In the genomic region with DNA sequence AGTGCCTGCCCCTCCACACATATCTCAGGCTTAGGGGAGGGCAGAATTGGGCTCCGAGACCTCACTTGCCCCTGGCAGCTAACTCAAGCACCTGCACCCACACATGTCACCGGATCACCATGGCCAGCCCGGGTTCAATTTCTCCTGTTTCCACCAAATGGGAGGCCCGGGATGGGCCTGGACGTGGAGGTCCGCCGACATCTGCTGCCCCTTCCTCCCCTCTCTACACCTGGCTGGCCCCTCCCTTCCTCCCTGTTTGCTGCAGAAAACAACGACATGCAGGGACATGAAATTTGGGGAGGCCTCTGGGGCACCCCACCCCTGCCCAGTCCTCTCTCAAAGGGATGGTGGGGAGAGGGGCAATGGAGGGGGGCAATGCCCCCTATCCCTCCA, we compare ENCODE assay signal across 8 cellular contexts. TPM values are rescaled to one million over a fixed set of nuclear protein-coding genes. Genes with fewer than 3 reads are reported as not detected.
A peak's percentile ranks its signal among the peaks of the same experiment; 100 is the strongest.
DNase-seq lines count a peak whose midpoint lies in the region; ATAC-seq and TF ChIP-seq lines count a peak whose summit lies in the region.

No MANE protein-coding gene starts in this region.

- H3K36me3 Mint-ChIP-seq in stimulated activated naive CD8-positive, alpha-beta T cell treated with anti-CD3 and anti-CD28 coated beads, Interleukin-15, Interleukin-2, amounts not matched to agents 100 ng/mL and 50 ng/mL, for 24 hours (ENCODE audit: low read depth) = peaks cover 17% of the 10 kb centered on the region

- TF ChIP-seq CTCF in mammary epithelial cell (conservative IDR thresholded peaks at IDR 0.05 in 1 of 2, IDR thresholded peaks at IDR 0.05 in 1 of 2; ENCODE audit: extremely low read depth in 1 of 2, insufficient read depth in 1 of 2, low read depth in 1 of 2, low read length in 2 of 2) (no peak), vagina (IDR thresholded peaks at IDR 0.05) (no peak)

- H3K27ac ChIP-seq in mammary epithelial cell (ENCODE audit: insufficient read depth, low read depth, low read length) (peak overlapping the region; percentile 82), mesodermal cell (ENCODE audit: low read depth, low read length, severe bottlenecking) (no peak overlapping the region), vagina (peak overlapping the region; percentile 96)

- intact Hi-C loops in mammary epithelial cell (cut with micrococcal nuclease) = loop anchor here (2.0 to 5.0 kb wide), 2 partner anchors 15 to 83 kb away; no protein-coding TSS in a partner anchor
- intact Hi-C loops in vagina (cut with DNase I) = no loop called here

- peaks cover 47% of the 10 kb centered on the region for H3K79me2 ChIP-seq in mammary epithelial cell (ENCODE audit: insufficient read depth, low read length)

- H3K27me3 ChIP-seq in mammary epithelial cell (ENCODE audit: insufficient read depth, low read length) = no peaks in the 10 kb centered on the region
- H3K27me3 ChIP-seq in vagina = no peaks in the 10 kb centered on the region

- no peak for TF ChIP-seq POLR2A in vagina (IDR thresholded peaks at IDR 0.05)

- H3K9me3 ChIP-seq in mammary epithelial cell (replicated peaks; ENCODE audit: insufficient read depth, low read length) (no peaks in the 10 kb centered on the region), mesodermal cell (ENCODE audit: control insufficient read depth, low read length) (no peaks in the 10 kb centered on the region), vagina (no peaks in the 10 kb centered on the region)

- no TSS peak for BruUV-seq in mammary epithelial cell (replicated peaks; lab: Mats Ljungman, UMichigan)

- H3K4me3 ChIP-seq in mammary epithelial cell (replicated peaks in 1 of 3; ENCODE audit: insufficient read depth in 1 of 3, low read depth in 2 of 3, low read length in 3 of 3) (peak overlapping the region; percentile 59 to 91 (median 63)), mesodermal cell (ENCODE audit: extremely low read depth, insufficient read depth, low read length, poor library complexity, severe bottlenecking) (peak overlapping the region; percentile 90), vagina (peak overlapping the region; percentile 71 to 92)

- dilution Hi-C loops in mammary epithelial cell (cut with HindIII; ENCODE audit: low sequenced_read_pairs) = no loop called here

- CTCF ChIA-PET in mammary epithelial cell (lab: Charles Lee; ENCODE audit: low non-redundant PET) = no interaction called here

- in situ Hi-C loops in mammary epithelial cell (cut with MboI; ENCODE audit: low sequenced_read_pairs in 2 of 2) = no loop called here

- H4K20me1 ChIP-seq in mammary epithelial cell (ENCODE audit: insufficient read depth, low read length) = no peaks in the 10 kb centered on the region

- 7% methylated on average over 7 of the region's 8 CpGs for WGBS in mammary epithelial cell (ENCODE audit: low coverage, missing lambda C conversion rate)
- WGBS in mesodermal cell (ENCODE audit: insufficient coverage in 2 of 2), 2 experiments = 6 to 10% methylated on average over 4 to 7 of the region's 8 CpGs

- H3K4me3 Mint-ChIP-seq in stimulated activated naive CD8-positive, alpha-beta T cell treated with anti-CD3 and anti-CD28 coated beads, Interleukin-15, Interleukin-2, amounts not matched to agents 100 ng/mL and 50 ng/mL, for 24 hours = peak overlapping the region; percentile 92

- peak overlapping the region; percentile 87 for H3K9ac ChIP-seq in mammary epithelial cell (ENCODE audit: insufficient read depth, low read length)

- H3K27me3 Mint-ChIP-seq in stimulated activated naive CD8-positive, alpha-beta T cell treated with anti-CD3 and anti-CD28 coated beads, Interleukin-15, Interleukin-2, amounts not matched to agents 100 ng/mL and 50 ng/mL, for 24 hours = no peaks in the 10 kb centered on the region

- no peaks in the 10 kb centered on the region for H3K9me3 Mint-ChIP-seq in stimulated activated naive CD8-positive, alpha-beta T cell treated with anti-CD3 and anti-CD28 coated beads, Interleukin-15, Interleukin-2, amounts not matched to agents 100 ng/mL and 50 ng/mL, for 24 hours

- H2AFZ ChIP-seq in mammary epithelial cell (ENCODE audit: low read depth, low read length) = peak overlapping the region; percentile 69

- peak overlapping the region; percentile 89 for H3K27ac Mint-ChIP-seq in stimulated activated naive CD8-positive, alpha-beta T cell treated with anti-CD3 and anti-CD28 coated beads, Interleukin-15, Interleukin-2, amounts not matched to agents 100 ng/mL and 50 ng/mL, for 24 hours

- ATAC-seq in stimulated activated naive CD8-positive, alpha-beta T cell treated with anti-CD3 and anti-CD28 coated beads, Interleukin-15, Interleukin-2, amounts not matched to agents 100 U/mL and 50 U/mL, for 24 hours = no peak

- peaks cover 39% of the 10 kb centered on the region for H3K4me1 Mint-ChIP-seq in stimulated activated naive CD8-positive, alpha-beta T cell treated with anti-CD3 and anti-CD28 coated beads, Interleukin-15, Interleukin-2, amounts not matched to agents 100 ng/mL and 50 ng/mL, for 24 hours (ENCODE audit: low read depth)

- H3K36me3 ChIP-seq in mammary epithelial cell (ENCODE audit: insufficient read depth, low read length) = peaks cover 4% of the 10 kb centered on the region
- H3K36me3 ChIP-seq in mesodermal cell (ENCODE audit: control insufficient read depth, insufficient read depth, low read length) = peaks cover 31% of the 10 kb centered on the region
- peaks cover 0 to 7% of the 10 kb centered on the region in 2 donors for H3K36me3 ChIP-seq in vagina

- H3K4me1 ChIP-seq in mammary epithelial cell (ENCODE audit: insufficient read depth, low read length) (peaks cover 28% of the 10 kb centered on the region), mesodermal cell (ENCODE audit: control insufficient read depth, insufficient read depth, low read length, poor library complexity, severe bottlenecking) (peaks cover 15% of the 10 kb centered on the region), vagina (peaks cover 34% of the 10 kb centered on the region)

- peak overlapping the region; percentile 81 for H3K4me2 ChIP-seq in mammary epithelial cell (ENCODE audit: insufficient read depth, low read depth, low read length)

- DNase-seq in stimulated activated naive CD8-positive, alpha-beta T cell treated with anti-CD3 and anti-CD28 coated beads, Interleukin-15, Interleukin-2, amounts not matched to agents 100 U/mL and 50 U/mL, for 24 hours = no peak
- DNase-seq in mammary epithelial cell (no peak), vagina (ENCODE audit: extremely low spot score in 2 of 2) (no peak), HUDEP-2 (lab: John Stamatoyannopoulos, UW; ENCODE audit: unreplicated experiment in 76 of 76) (no peak), MV-4-11 (lab: John Stamatoyannopoulos, UW) (no peak), NCI-H510A treated with DMSO at 0.1 percent for 48 hours (lab: John Stamatoyannopoulos, UW) (no peak)

RNA-seq across cellular contexts. Expression of a gene that starts 1.3 kb away (rescaled TPM):
- 10 to 100 TPM; 20.2 to 55.5 TPM for total RNA-seq in mammary epithelial cell
- polyA plus RNA-seq in mammary epithelial cell = 23.9 TPM
- polyA minus RNA-seq in mammary epithelial cell = 21.0 TPM
- polyA plus RNA-seq in mesodermal cell (2013, experiment 1 of 2) = 39.7 TPM
- polyA plus RNA-seq in mesodermal cell (2013, experiment 2 of 2) = 34.2 TPM
- 49.4 TPM for total RNA-seq in vagina

RNA-seq across cellular contexts. Expression of a gene that starts 30.2 kb away (rescaled TPM):
- total RNA-seq in mammary epithelial cell = 10 to 100 TPM; 15.7 to 23.4 TPM
- 11.7 TPM for polyA plus RNA-seq in mammary epithelial cell
- 18.6 TPM for polyA minus RNA-seq in mammary epithelial cell
- 21.2 TPM for polyA plus RNA-seq in mesodermal cell (2013, experiment 1 of 2)
- 16.9 TPM for polyA plus RNA-seq in mesodermal cell (2013, experiment 2 of 2)
- total RNA-seq in vagina = 14.7 TPM

RNA-seq across cellular contexts. Expression of a gene that starts 30.6 kb away (rescaled TPM):
- total RNA-seq in mammary epithelial cell = 10 to 100 TPM; 59.2 to 92.4 TPM
- polyA plus RNA-seq in mammary epithelial cell = 56.3 TPM
- polyA minus RNA-seq in mammary epithelial cell = 72.5 TPM
- polyA plus RNA-seq in mesodermal cell (2013, experiment 1 of 2) = 82.5 TPM
- 68.6 TPM for polyA plus RNA-seq in mesodermal cell (2013, experiment 2 of 2)
- total RNA-seq in vagina = 85.0 TPM

RNA-seq across cellular contexts. Expression of a gene that starts 54.6 kb away (rescaled TPM):
- total RNA-seq in mammary epithelial cell = under 1 TPM; 0.31 to 0.33 TPM
- 0.07 TPM for polyA plus RNA-seq in mammary epithelial cell
- polyA minus RNA-seq in mammary epithelial cell = not detected
- polyA plus RNA-seq in mesodermal cell (2013, experiment 1 of 2) = 45.0 TPM
- 42.6 TPM for polyA plus RNA-seq in mesodermal cell (2013, experiment 2 of 2)
- 13.8 TPM for total RNA-seq in vagina
